ENCODE assay signal across 28 cellular contexts in genomic region chr16:63776034-63776433, GRCh38.
"Had no signal": no experiment of that assay in that cellular context is flagged by ENCODE, and none has a peak within 500 bp of the region (broad histone marks: within the 10 kb centered on the region; RNA-seq: fewer than 3 reads in every experiment).

No MANE protein-coding gene starts in this region.

- H3K4me3 ChIP-seq: colonic mucosa, coronary artery, dorsolateral prefrontal cortex, esophagus muscularis mucosa, esophagus squamous epithelium, gastrocnemius medialis, gastroesophageal sphincter, heart left ventricle, heart right ventricle had no signal

- H3K27ac Mint-ChIP-seq: dendritic cell treated with granulocyte-macrophage colony-stimulating factor and Interleukin-4, amounts not matched to agents 40 ng/mL and 50 ng/mL, for 4 days; effector memory CD8-positive, alpha-beta T cell; endodermal cell had no signal

- H3K9me3 Mint-ChIP-seq: endodermal cell had no signal

- DNase-seq: colonic mucosa; cortex of kidney; dermis blood vessel endothelial cell; dorsolateral prefrontal cortex; effector CD4-positive, alpha-beta T cell; effector CD8-positive, alpha-beta T cell; effector memory CD4-positive, alpha-beta T cell; effector memory CD8-positive, alpha-beta T cell; endodermal cell; erythroblast; esophagus squamous epithelium; foreskin fibroblast; foreskin melanocyte; gastrocnemius medialis; glutamatergic neuron; head of caudate nucleus; heart left ventricle; heart right ventricle had no signal

- H3K4me1 Mint-ChIP-seq: endodermal cell had no signal

- H3K27me3 Mint-ChIP-seq: dendritic cell treated with granulocyte-macrophage colony-stimulating factor and Interleukin-4, amounts not matched to agents 40 ng/mL and 50 ng/mL, for 4 days; effector memory CD8-positive, alpha-beta T cell had no signal

- H3K4me3 Mint-ChIP-seq: dendritic cell treated with granulocyte-macrophage colony-stimulating factor and Interleukin-4, amounts not matched to agents 40 ng/mL and 50 ng/mL, for 4 days; effector memory CD8-positive, alpha-beta T cell; endodermal cell had no signal

- H3K27ac ChIP-seq: colonic mucosa, coronary artery, dorsolateral prefrontal cortex, epithelial cell of prostate, esophagus muscularis mucosa, esophagus squamous epithelium, foreskin keratinocyte, gastrocnemius medialis, gastroesophageal sphincter, heart left ventricle, heart right ventricle had no signal

- H3K9me3 ChIP-seq: colonic mucosa, esophagus muscularis mucosa, esophagus squamous epithelium, gastrocnemius medialis, gastroesophageal sphincter, heart left ventricle, heart right ventricle had no signal

- H3K36me3 ChIP-seq: colonic mucosa, esophagus muscularis mucosa, esophagus squamous epithelium, gastrocnemius medialis, gastroesophageal sphincter, heart left ventricle, heart right ventricle had no signal

- FAIRE-seq: colon, endometrium, endothelial cell of umbilical vein, frontal cortex had no signal

- H3K4me1 ChIP-seq: colonic mucosa, esophagus muscularis mucosa, esophagus squamous epithelium, foreskin keratinocyte, gastrocnemius medialis, gastroesophageal sphincter, heart left ventricle, heart right ventricle had no signal

- H3K27me3 ChIP-seq: colonic mucosa, esophagus muscularis mucosa, esophagus squamous epithelium, foreskin keratinocyte, gastrocnemius medialis, gastroesophageal sphincter, heart left ventricle, heart right ventricle had no signal

- ATAC-seq: effector memory CD8-positive, alpha-beta T cell; foreskin keratinocyte; gastrocnemius medialis; gastroesophageal sphincter; heart left ventricle; heart right ventricle had no signal
